In the genomic region with DNA sequence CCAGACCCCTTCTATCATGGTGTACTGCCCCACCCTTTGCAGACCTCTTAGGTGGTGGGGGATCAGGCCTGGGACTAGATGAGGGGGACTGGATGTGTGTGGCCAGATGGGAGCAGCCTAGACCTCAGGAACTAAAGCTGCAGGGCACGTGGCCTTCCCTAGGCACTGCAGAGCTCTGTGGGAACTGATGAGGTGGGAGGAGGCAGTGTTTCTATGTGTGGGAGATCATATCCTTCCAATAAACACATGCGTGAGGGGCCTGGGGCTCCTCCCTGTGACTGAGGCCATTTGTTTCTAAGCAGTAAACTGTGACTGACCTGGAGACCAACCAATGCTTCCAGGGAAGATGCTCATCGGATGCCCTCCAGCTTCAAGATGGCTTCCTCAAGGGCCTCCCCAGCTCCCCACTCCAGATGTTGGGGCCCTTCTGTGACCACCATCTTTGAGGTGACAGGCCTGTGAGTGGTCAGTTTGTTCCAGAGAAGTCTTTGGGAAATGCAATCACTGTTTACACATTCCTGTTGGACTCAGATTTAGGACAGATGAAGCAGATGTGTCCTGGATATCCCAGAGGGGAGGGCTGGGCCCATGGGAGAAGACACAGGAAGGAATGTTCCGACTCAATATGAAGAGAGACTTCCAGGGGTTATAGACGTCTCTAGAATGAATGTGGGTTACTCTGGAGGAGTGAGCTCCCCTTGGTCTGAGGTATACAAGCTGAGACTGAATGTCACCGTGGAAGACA, we compare ENCODE assay signal across 1 cellular context.
TF ChIP-seq lines count a peak whose summit lies in the region.

No MANE protein-coding gene starts in this region.

TF ChIP-seq in IMR-90, 13 proteins besides CTCF, POLR2A, EP300 and RAD21:
- TF ChIP-seq RFX5 (IDR thresholded peaks at IDR 0.05; ENCODE audit: low read depth, low read length) = no peak
- no peak for TF ChIP-seq ELK1 (IDR thresholded peaks at IDR 0.05; ENCODE audit: borderline replicate concordance, low read depth, low read length)
- no peak for TF ChIP-seq MAZ (IDR thresholded peaks at IDR 0.05; ENCODE audit: borderline replicate concordance, low read depth, low read length)
- TF ChIP-seq BHLHE40 (IDR thresholded peaks at IDR 0.05; ENCODE audit: low read depth, low read length) = no peak
- no peak for TF ChIP-seq FOS (IDR thresholded peaks at IDR 0.05; ENCODE audit: low read depth, low read length)
- TF ChIP-seq CHD1 (IDR thresholded peaks at IDR 0.05; ENCODE audit: low read depth, low read length) = no peak
- no peak for TF ChIP-seq RCOR1 (IDR thresholded peaks at IDR 0.05; ENCODE audit: insufficient replicate concordance, low read length)
- no peak for TF ChIP-seq CEBPB (IDR thresholded peaks at IDR 0.05; ENCODE audit: low read depth, low read length)
- no peak for TF ChIP-seq MXI1 (IDR thresholded peaks at IDR 0.05; ENCODE audit: borderline replicate concordance, low read depth, low read length)
